16 cellular contexts compared by ENCODE assay signal in genomic region chr10:1348773-1349050, GRCh38.
DNase-seq lines count a peak whose midpoint lies in the region; ATAC-seq lines count a peak whose summit lies in the region.
"Had no signal": no experiment of that assay in that cellular context is flagged by ENCODE, and none has a peak within 500 bp of the region (broad histone marks: within the 10 kb centered on the region; RNA-seq: fewer than 3 reads in every experiment).

No MANE protein-coding gene starts in this region.

- peak overlapping the region; percentile 88 for H2AK5ac ChIP-seq in mesendoderm (ENCODE audit: low read length)

- peaks cover 0 to 39% (median 0%) of the 10 kb centered on the region in 11 experiments; a peak in 6 of 22 replicates for H4K20me1 ChIP-seq in BLaER1 treated with 17β-estradiol and CSF1 and Interleukin-3, amounts not matched to agents 10 nM and 100 nM

- H3K79me1 ChIP-seq in mesendoderm (ENCODE audit: low read length) = no peaks in the 10 kb centered on the region

- H3K9ac ChIP-seq in BLaER1 treated with 17β-estradiol and CSF1 and Interleukin-3, amounts not matched to agents 10 nM and 100 nM = peak overlapping the region in 6 of 11 experiments; percentile 13 to 41 (median 30); a peak in 2 of 22 replicates
- peak overlapping the region; percentile 44 for H3K9ac ChIP-seq in HUES6 (ENCODE audit: low read length)
- H3K9ac ChIP-seq in mesendoderm (ENCODE audit: low read length) = no peak overlapping the region
- H3K9ac ChIP-seq: KMS-11 had no signal

- H2BK5ac ChIP-seq in mesendoderm (ENCODE audit: low read length) = no peak overlapping the region

- peaks cover 10 to 24% (median 19%) of the 10 kb centered on the region in 10 experiments for H3K4me1 ChIP-seq in BLaER1 treated with 17β-estradiol and CSF1 and Interleukin-3, amounts not matched to agents 10 nM and 100 nM
- H3K4me1 ChIP-seq in HUES6 (ENCODE audit: control insufficient read depth, insufficient read depth, low read length) = peaks cover 16% of the 10 kb centered on the region
- peaks cover 5% of the 10 kb centered on the region for H3K4me1 ChIP-seq in mesendoderm (ENCODE audit: control insufficient read depth, low read depth, low read length)

- H3K4me2 ChIP-seq in BLaER1 treated with 17β-estradiol and CSF1 and Interleukin-3, amounts not matched to agents 10 nM and 100 nM = peak overlapping the region; percentile 50 to 92 (median 84); a peak in 20 of 22 replicates
- no peak overlapping the region for H3K4me2 ChIP-seq in mesendoderm (ENCODE audit: low read length)
- H3K4me2 ChIP-seq: GM23338, KMS-11 had no signal

- peaks cover 10% of the 10 kb centered on the region for H3K27me3 Mint-ChIP-seq in stimulated activated memory B cell treated with anti-CD40 and anti-IgM and Interleukin-4, amounts not matched to agents 10 μg/mL and 1 μg/mL and 100 μg/mL, for 72 hours

- H4K8ac ChIP-seq in mesendoderm (ENCODE audit: low read depth, low read length) = no peak overlapping the region

- H4K5ac ChIP-seq in mesendoderm (ENCODE audit: low read length) = no peak overlapping the region

- H3K18ac ChIP-seq in mesendoderm (ENCODE audit: low read length) = no peak overlapping the region

- H3K23ac ChIP-seq in mesendoderm (ENCODE audit: low read length) = no peak overlapping the region

- DNase-seq in mesendoderm = no peak
- DNase-seq in NCI-H524 (lab: John Stamatoyannopoulos, UW) = no peak
- DNase-seq in foreskin melanocyte = no peak
- DNase-seq: CD4-positive, alpha-beta T cell; DMS79 treated with DMSO at 0.1 percent for 48 hours; EL; H7 had no signal

- H3K79me2 ChIP-seq in mesendoderm (ENCODE audit: control insufficient read depth, insufficient read depth, low read length) = no peaks in the 10 kb centered on the region

- no peaks in the 10 kb centered on the region for H3K4me1 Mint-ChIP-seq in stimulated activated memory B cell treated with anti-CD40 and anti-IgM and Interleukin-4, amounts not matched to agents 10 μg/mL and 1 μg/mL and 100 μg/mL, for 72 hours
- H3K4me1 Mint-ChIP-seq: B cell had no signal

- no peak overlapping the region for H2BK120ac ChIP-seq in mesendoderm (ENCODE audit: low read depth, low read length)

- no peak overlapping the region for H2BK15ac ChIP-seq in mesendoderm (replicated peaks; ENCODE audit: low read depth)

- H3K4ac ChIP-seq in mesendoderm (ENCODE audit: low read depth, low read length) = no peak overlapping the region

- peak; percentile 18 for ATAC-seq in stimulated activated memory B cell treated with anti-CD40 and anti-IgM and Interleukin-4, amounts not matched to agents 10 μg/mL and 1 μg/mL and 100 μg/mL, for 72 hours
- ATAC-seq in GM21367 (IDR thresholded peaks at IDR 0.05; ENCODE audit: unreplicated experiment) = no peak
- ATAC-seq: GM12878 had no signal

- H3K4me3 ChIP-seq in BLaER1 treated with 17β-estradiol and CSF1 and Interleukin-3, amounts not matched to agents 10 nM and 100 nM = 0 out of 20 replicates have a peak overlapping the region, but pooled peaks of 1 of the 10 experiments have one; percentile 16
- H3K4me3 ChIP-seq in HUES6 (ENCODE audit: low read depth, low read length) (no peak overlapping the region), mesendoderm (ENCODE audit: low read length) (no peak overlapping the region)
- H3K4me3 ChIP-seq: GM12878, GM23338 had no signal

- no CpG with 5 or more reads among the region's 5 CpGs for WGBS in mesendoderm (ENCODE audit: extremely low coverage, insufficient coverage, low lambda C conversion rate)

- H3K9me3 Mint-ChIP-seq in stimulated activated memory B cell treated with anti-CD40 and anti-IgM and Interleukin-4, amounts not matched to agents 10 μg/mL and 1 μg/mL and 100 μg/mL, for 72 hours = no peaks in the 10 kb centered on the region
- H3K9me3 Mint-ChIP-seq: CD4-positive, alpha-beta T cell; GM23338 had no signal

- peak overlapping the region; percentile 67 for H3K56ac ChIP-seq in mesendoderm (ENCODE audit: low read length)

- no peaks in the 10 kb centered on the region for H3K27me3 ChIP-seq in BLaER1 treated with 17β-estradiol and CSF1 and Interleukin-3, amounts not matched to agents 10 nM and 100 nM
- H3K27me3 ChIP-seq in HUES6 (ENCODE audit: control insufficient read depth, insufficient read depth, low read length) (no peaks in the 10 kb centered on the region), mesendoderm (ENCODE audit: insufficient read depth, low read length, poor library complexity) (no peaks in the 10 kb centered on the region)

- H3K36me3 Mint-ChIP-seq in stimulated activated memory B cell treated with anti-CD40 and anti-IgM and Interleukin-4, amounts not matched to agents 10 μg/mL and 1 μg/mL and 100 μg/mL, for 72 hours = no peaks in the 10 kb centered on the region

- no peak overlapping the region for H3K27ac Mint-ChIP-seq in stimulated activated memory B cell treated with anti-CD40 and anti-IgM and Interleukin-4, amounts not matched to agents 10 μg/mL and 1 μg/mL and 100 μg/mL, for 72 hours
- H3K27ac Mint-ChIP-seq: B cell; CD4-positive, alpha-beta T cell had no signal

- no peak overlapping the region for H3K4me3 Mint-ChIP-seq in stimulated activated memory B cell treated with anti-CD40 and anti-IgM and Interleukin-4, amounts not matched to agents 10 μg/mL and 1 μg/mL and 100 μg/mL, for 72 hours
- H3K4me3 Mint-ChIP-seq: B cell; CD4-positive, alpha-beta T cell; GM23338 had no signal

- peak overlapping the region in 1 of 11 experiments; percentile 11; a peak in 1 of 22 replicates for H3K27ac ChIP-seq in BLaER1 treated with 17β-estradiol and CSF1 and Interleukin-3, amounts not matched to agents 10 nM and 100 nM
- H3K27ac ChIP-seq in HUES6 (ENCODE audit: low read depth, low read length) = no peak overlapping the region
- H3K27ac ChIP-seq in mesendoderm (ENCODE audit: low read depth, low read length) = no peak overlapping the region
- H3K27ac ChIP-seq: C4-2B, KMS-11 had no signal

- H3K9me3 ChIP-seq in BLaER1 treated with 17β-estradiol and CSF1 and Interleukin-3, amounts not matched to agents 10 nM and 100 nM (replicated peaks in 1 of 11) = peaks cover 0 to under 1% (median 0%) of the 10 kb centered on the region in 11 experiments; a peak in 2 of 22 replicates
- H3K9me3 ChIP-seq in HUES6 (ENCODE audit: control insufficient read depth, insufficient read depth, low read depth, low read length) = no peaks in the 10 kb centered on the region

- no peaks in the 10 kb centered on the region for H3K36me3 ChIP-seq in BLaER1 treated with 17β-estradiol and CSF1 and Interleukin-3, amounts not matched to agents 10 nM and 100 nM
- H3K36me3 ChIP-seq in HUES6 (ENCODE audit: control insufficient read depth, insufficient read depth, low read length) (no peaks in the 10 kb centered on the region), mesendoderm (ENCODE audit: control insufficient read depth, insufficient read depth, low read length) (no peaks in the 10 kb centered on the region)
